Comparison of ENCODE assay signal across 2 cellular contexts in the genomic region with DNA sequence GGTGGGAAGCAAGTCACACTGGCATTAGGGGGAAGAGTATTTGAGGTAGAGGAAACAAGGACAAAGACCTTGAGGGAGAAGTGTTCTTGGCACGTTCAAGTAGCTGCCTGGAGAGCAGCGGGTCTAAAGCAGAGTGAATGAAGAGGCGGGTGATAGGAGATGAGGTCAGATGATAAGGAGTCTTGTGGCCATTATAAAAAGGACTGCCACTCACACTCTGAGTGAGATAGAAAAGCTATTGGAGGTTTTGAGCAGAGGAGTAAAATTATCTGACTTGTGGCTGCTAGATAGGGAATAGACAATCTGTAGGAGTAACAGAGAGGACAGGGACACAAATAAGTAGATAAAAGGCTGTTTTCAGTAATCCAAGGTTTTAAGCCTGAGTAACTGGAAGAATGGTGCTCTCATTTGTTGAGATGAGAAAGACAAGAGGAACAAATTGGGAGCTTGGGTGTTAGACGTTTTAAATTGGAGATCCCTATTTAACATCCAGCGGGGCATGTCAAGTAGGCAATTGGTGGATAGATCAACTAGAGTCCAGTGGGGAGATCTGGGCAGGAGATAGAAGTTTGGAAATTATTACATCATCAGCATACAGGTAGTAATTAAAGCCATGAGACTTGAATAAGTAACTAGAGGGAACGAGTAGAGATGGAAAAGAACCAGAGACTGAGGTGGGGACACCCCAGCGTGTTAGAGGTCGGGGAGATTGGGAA.
TF ChIP-seq lines count a peak whose summit lies in the region.

No MANE protein-coding gene starts in this region.

TF ChIP-seq in GM23338, 12 proteins besides CTCF, POLR2A, EP300 and RAD21:
- TF ChIP-seq EZH2 (IDR thresholded peaks at IDR 0.05; ENCODE audit: low read depth, unreplicated experiment) (no peak), CREB1 (CRISPR knock-in tag; IDR thresholded peaks at IDR 0.05; ENCODE audit: low read depth) (no peak), NANOG (IDR thresholded peaks at IDR 0.05; ENCODE audit: borderline replicate concordance) (no peak), EZH2phosphoT487 (IDR thresholded peaks at IDR 0.05; ENCODE audit: unreplicated experiment) (no peak), ZNF331 (CRISPR knock-in tag; IDR thresholded peaks at IDR 0.05; ENCODE audit: low read depth) (no peak)
- TF ChIP-seq, protein P1, sequence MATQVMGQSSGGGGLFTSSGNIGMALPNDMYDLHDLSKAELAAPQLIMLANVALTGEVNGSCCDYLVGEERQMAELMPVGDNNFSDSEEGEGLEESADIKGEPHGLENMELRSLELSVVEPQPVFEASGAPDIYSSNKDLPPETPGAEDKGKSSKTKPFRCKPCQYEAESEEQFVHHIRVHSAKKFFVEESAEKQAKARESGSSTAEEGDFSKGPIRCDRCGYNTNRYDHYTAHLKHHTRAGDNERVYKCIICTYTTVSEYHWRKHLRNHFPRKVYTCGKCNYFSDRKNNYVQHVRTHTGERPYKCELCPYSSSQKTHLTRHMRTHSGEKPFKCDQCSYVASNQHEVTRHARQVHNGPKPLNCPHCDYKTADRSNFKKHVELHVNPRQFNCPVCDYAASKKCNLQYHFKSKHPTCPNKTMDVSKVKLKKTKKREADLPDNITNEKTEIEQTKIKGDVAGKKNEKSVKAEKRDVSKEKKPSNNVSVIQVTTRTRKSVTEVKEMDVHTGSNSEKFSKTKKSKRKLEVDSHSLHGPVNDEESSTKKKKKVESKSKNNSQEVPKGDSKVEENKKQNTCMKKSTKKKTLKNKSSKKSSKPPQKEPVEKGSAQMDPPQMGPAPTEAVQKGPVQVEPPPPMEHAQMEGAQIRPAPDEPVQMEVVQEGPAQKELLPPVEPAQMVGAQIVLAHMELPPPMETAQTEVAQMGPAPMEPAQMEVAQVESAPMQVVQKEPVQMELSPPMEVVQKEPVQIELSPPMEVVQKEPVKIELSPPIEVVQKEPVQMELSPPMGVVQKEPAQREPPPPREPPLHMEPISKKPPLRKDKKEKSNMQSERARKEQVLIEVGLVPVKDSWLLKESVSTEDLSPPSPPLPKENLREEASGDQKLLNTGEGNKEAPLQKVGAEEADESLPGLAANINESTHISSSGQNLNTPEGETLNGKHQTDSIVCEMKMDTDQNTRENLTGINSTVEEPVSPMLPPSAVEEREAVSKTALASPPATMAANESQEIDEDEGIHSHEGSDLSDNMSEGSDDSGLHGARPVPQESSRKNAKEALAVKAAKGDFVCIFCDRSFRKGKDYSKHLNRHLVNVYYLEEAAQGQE (IDR thresholded peaks at IDR 0.05; ENCODE audit: unreplicated experiment) = no peak
- TF ChIP-seq, protein P2, sequence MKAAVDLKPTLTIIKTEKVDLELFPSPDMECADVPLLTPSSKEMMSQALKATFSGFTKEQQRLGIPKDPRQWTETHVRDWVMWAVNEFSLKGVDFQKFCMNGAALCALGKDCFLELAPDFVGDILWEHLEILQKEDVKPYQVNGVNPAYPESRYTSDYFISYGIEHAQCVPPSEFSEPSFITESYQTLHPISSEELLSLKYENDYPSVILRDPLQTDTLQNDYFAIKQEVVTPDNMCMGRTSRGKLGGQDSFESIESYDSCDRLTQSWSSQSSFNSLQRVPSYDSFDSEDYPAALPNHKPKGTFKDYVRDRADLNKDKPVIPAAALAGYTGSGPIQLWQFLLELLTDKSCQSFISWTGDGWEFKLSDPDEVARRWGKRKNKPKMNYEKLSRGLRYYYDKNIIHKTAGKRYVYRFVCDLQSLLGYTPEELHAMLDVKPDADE (IDR thresholded peaks at IDR 0.05) = no peak

TF ChIP-seq in HepG2, 621 proteins besides CTCF, POLR2A, EP300 and RAD21:
- TF ChIP-seq ATF7 (IDR thresholded peaks at IDR 0.05) (peak; percentile 39; the same call in 1 of the 2 replicates), ATF7 (CRISPR knock-in tag; IDR thresholded peaks at IDR 0.05) (no peak), ELF4 (CRISPR knock-in tag; IDR thresholded peaks at IDR 0.05; ENCODE audit: borderline replicate concordance) (no peak), SETDB1 (CRISPR knock-in tag; IDR thresholded peaks at IDR 0.05; ENCODE audit: borderline replicate concordance) (no peak), U2AF1 (optimal IDR thresholded peaks at IDR 0.05; ENCODE audit: low read depth, low read length) (no peak)
